27 cellular contexts compared by ENCODE assay signal in genomic region chr11:71101606-71102005, GRCh38.
"Had no signal": no experiment of that assay in that cellular context is flagged by ENCODE, and none has a peak within 500 bp of the region (broad histone marks: within the 10 kb centered on the region; RNA-seq: fewer than 3 reads in every experiment).

No MANE protein-coding gene starts in this region.

- H3K27ac ChIP-seq: brain microvascular endothelial cell, coronary artery, esophagus muscularis mucosa, foreskin keratinocyte, gastrocnemius medialis had no signal

- H3K36me3 ChIP-seq: brain microvascular endothelial cell, esophagus muscularis mucosa, gastrocnemius medialis had no signal

- ATAC-seq: activated naive CD4-positive, alpha-beta T cell treated with anti-CD3 and anti-CD28 coated beads, Interleukin-2, amount 50 U/mL, for 72 hours; activated T-cell treated with anti-CD3 and anti-CD28 coated beads, Interleukin-2, amount 50 U/mL, for 72 hours; effector memory CD8-positive, alpha-beta T cell; foreskin keratinocyte; gastrocnemius medialis; T-helper 17 cell had no signal

- H3K4me1 ChIP-seq: esophagus muscularis mucosa, foreskin keratinocyte, gastrocnemius medialis had no signal

- H3K4me3 ChIP-seq: coronary artery, esophagus muscularis mucosa, gastrocnemius medialis had no signal

- H3K9me3 ChIP-seq: esophagus muscularis mucosa, gastrocnemius medialis had no signal

- DNase-seq: activated CD4-positive, alpha-beta memory T cell treated with anti-CD3 and anti-CD28 coated beads, Interleukin-2, amount 10 ng/mL, durations not matched to agents 7 days and 5 days; activated CD4-positive, alpha-beta T cell treated with anti-CD3 and anti-CD28 coated beads for 1 hour; activated CD4-positive, alpha-beta T cell treated with anti-CD3 and anti-CD28 coated beads for 4 hours; activated CD4-positive, alpha-beta T cell treated with anti-CD3 and anti-CD28 coated beads, Interleukin-2, amount 10 ng/mL, durations not matched to agents 7 days and 5 days; activated CD4-positive, alpha-beta T cell treated with anti-CD3 and anti-CD28 coated beads, Interleukin-2, amount 50 U/mL, for 4 hours; activated CD4-positive, CD25-positive, alpha-beta regulatory T cell; activated CD8-positive, alpha-beta memory T cell treated with anti-CD3 and anti-CD28 coated beads, Interleukin-2, amount 50 U/mL, for 48 hours; activated gamma-delta T cell; activated naive CD4-positive, alpha-beta T cell; activated naive CD4-positive, alpha-beta T cell treated with anti-CD3 and anti-CD28 coated beads, Interleukin-2, amount 10 ng/mL, durations not matched to agents 7 days and 5 days; activated naive CD8-positive, alpha-beta T cell treated with anti-CD3 and anti-CD28 coated beads, Interleukin-2, amount 10 ng/mL, durations not matched to agents 7 days and 5 days; activated T-cell treated with anti-CD3 and anti-CD28 coated beads for 4 hours; activated T-cell treated with anti-CD3 and anti-CD28 coated beads, Interleukin-2, amount 50 U/mL, for 24 hours; activated T-cell treated with anti-CD3 and anti-CD28 coated beads, Interleukin-2, amount 50 U/mL, for 72 hours; brain microvascular endothelial cell; dermis blood vessel endothelial cell; effector CD4-positive, alpha-beta T cell; effector memory CD8-positive, alpha-beta T cell; erythroblast; foreskin keratinocyte; gastrocnemius medialis; T-helper 1 cell; T-helper 17 cell; T1000 had no signal

- H3K27me3 ChIP-seq: brain microvascular endothelial cell, foreskin keratinocyte had no signal
